ENCODE assay signal across 1 cellular context in the genomic region with DNA sequence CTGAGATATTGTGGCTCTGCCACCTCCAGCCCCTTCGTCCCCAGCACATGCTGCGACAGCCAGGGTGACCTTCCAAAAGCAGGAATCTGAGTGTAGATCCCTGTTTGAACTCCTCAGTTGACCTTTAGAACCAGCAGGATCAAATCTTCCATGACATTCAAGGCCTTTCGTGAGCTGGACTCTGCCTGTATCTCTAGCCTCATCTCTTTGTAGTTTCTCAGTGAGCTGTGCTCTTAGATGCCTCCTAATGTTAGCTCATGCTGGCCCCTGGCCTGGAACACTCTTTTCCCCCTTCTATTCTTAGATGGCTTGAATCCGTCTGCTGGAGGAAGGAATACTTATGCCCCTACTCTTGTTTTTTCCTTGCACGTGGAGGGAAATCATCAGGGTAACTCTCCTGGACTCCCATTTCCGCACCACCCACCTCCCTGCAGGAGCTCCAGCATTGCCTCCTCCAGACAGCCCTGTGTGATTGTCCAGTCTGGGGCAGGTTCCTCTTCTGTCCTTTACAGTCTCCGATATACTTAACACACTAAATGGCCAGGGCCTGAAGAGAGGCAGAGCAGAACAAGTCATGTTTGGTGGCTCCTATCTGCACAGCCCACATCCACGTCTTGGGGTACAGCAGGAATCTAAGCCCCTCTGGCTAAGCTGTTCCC.
A peak's percentile ranks its signal among the peaks of the same experiment; 100 is the strongest.
TF ChIP-seq lines count a peak whose summit lies in the region.

No MANE protein-coding gene starts in this region.

TF ChIP-seq in HepG2, 621 proteins besides CTCF, POLR2A, EP300 and RAD21 (continued from another document):
- TF ChIP-seq, protein P1, sequence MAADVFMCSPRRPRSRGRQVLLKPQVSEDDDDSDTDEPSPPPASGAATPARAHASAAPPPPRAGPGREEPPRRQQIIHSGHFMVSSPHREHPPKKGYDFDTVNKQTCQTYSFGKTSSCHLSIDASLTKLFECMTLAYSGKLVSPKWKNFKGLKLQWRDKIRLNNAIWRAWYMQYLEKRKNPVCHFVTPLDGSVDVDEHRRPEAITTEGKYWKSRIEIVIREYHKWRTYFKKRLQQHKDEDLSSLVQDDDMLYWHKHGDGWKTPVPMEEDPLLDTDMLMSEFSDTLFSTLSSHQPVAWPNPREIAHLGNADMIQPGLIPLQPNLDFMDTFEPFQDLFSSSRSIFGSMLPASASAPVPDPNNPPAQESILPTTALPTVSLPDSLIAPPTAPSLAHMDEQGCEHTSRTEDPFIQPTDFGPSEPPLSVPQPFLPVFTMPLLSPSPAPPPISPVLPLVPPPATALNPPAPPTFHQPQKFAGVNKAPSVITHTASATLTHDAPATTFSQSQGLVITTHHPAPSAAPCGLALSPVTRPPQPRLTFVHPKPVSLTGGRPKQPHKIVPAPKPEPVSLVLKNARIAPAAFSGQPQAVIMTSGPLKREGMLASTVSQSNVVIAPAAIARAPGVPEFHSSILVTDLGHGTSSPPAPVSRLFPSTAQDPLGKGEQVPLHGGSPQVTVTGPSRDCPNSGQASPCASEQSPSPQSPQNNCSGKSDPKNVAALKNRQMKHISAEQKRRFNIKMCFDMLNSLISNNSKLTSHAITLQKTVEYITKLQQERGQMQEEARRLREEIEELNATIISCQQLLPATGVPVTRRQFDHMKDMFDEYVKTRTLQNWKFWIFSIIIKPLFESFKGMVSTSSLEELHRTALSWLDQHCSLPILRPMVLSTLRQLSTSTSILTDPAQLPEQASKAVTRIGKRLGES (CRISPR knock-in tag; IDR thresholded peaks at IDR 0.05; ENCODE audit: borderline replicate concordance): no peak
- TF ChIP-seq ARHGAP35 (CRISPR knock-in tag; IDR thresholded peaks at IDR 0.05; ENCODE audit: borderline replicate concordance): no peak
- no peak for TF ChIP-seq ZKSCAN5 (CRISPR knock-in tag; IDR thresholded peaks at IDR 0.05)
- TF ChIP-seq ZNF282 (IDR thresholded peaks at IDR 0.05; ENCODE audit: partially characterized antibody): no peak
- no peak for TF ChIP-seq MATR3 (CRISPR knock-in tag; IDR thresholded peaks at IDR 0.05)
- TF ChIP-seq ZNF550 (CRISPR knock-in tag; IDR thresholded peaks at IDR 0.05; ENCODE audit: borderline replicate concordance): no peak
- no peak for TF ChIP-seq CCAR2 (optimal IDR thresholded peaks at IDR 0.05; ENCODE audit: low read depth, low read length)
- TF ChIP-seq U2AF2 (IDR thresholded peaks at IDR 0.05; ENCODE audit: low read depth, low read length): no peak
- TF ChIP-seq, protein P2, sequence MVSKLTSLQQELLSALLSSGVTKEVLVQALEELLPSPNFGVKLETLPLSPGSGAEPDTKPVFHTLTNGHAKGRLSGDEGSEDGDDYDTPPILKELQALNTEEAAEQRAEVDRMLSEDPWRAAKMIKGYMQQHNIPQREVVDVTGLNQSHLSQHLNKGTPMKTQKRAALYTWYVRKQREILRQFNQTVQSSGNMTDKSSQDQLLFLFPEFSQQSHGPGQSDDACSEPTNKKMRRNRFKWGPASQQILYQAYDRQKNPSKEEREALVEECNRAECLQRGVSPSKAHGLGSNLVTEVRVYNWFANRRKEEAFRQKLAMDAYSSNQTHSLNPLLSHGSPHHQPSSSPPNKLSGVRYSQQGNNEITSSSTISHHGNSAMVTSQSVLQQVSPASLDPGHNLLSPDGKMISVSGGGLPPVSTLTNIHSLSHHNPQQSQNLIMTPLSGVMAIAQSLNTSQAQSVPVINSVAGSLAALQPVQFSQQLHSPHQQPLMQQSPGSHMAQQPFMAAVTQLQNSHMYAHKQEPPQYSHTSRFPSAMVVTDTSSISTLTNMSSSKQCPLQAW (CRISPR knock-in tag; IDR thresholded peaks at IDR 0.05): no peak
- no peak for TF ChIP-seq RORA (CRISPR knock-in tag; IDR thresholded peaks at IDR 0.05)
- no peak for TF ChIP-seq FOSL2 (CRISPR knock-in tag; IDR thresholded peaks at IDR 0.05)
- TF ChIP-seq, protein P3, sequence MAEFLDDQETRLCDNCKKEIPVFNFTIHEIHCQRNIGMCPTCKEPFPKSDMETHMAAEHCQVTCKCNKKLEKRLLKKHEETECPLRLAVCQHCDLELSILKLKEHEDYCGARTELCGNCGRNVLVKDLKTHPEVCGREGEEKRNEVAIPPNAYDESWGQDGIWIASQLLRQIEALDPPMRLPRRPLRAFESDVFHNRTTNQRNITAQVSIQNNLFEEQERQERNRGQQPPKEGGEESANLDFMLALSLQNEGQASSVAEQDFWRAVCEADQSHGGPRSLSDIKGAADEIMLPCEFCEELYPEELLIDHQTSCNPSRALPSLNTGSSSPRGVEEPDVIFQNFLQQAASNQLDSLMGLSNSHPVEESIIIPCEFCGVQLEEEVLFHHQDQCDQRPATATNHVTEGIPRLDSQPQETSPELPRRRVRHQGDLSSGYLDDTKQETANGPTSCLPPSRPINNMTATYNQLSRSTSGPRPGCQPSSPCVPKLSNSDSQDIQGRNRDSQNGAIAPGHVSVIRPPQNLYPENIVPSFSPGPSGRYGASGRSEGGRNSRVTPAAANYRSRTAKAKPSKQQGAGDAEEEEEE (CRISPR knock-in tag; IDR thresholded peaks at IDR 0.05; ENCODE audit: borderline replicate concordance): no peak
- TF ChIP-seq ONECUT2 (CRISPR knock-in tag; IDR thresholded peaks at IDR 0.05): no peak
- TF ChIP-seq, protein P4, sequence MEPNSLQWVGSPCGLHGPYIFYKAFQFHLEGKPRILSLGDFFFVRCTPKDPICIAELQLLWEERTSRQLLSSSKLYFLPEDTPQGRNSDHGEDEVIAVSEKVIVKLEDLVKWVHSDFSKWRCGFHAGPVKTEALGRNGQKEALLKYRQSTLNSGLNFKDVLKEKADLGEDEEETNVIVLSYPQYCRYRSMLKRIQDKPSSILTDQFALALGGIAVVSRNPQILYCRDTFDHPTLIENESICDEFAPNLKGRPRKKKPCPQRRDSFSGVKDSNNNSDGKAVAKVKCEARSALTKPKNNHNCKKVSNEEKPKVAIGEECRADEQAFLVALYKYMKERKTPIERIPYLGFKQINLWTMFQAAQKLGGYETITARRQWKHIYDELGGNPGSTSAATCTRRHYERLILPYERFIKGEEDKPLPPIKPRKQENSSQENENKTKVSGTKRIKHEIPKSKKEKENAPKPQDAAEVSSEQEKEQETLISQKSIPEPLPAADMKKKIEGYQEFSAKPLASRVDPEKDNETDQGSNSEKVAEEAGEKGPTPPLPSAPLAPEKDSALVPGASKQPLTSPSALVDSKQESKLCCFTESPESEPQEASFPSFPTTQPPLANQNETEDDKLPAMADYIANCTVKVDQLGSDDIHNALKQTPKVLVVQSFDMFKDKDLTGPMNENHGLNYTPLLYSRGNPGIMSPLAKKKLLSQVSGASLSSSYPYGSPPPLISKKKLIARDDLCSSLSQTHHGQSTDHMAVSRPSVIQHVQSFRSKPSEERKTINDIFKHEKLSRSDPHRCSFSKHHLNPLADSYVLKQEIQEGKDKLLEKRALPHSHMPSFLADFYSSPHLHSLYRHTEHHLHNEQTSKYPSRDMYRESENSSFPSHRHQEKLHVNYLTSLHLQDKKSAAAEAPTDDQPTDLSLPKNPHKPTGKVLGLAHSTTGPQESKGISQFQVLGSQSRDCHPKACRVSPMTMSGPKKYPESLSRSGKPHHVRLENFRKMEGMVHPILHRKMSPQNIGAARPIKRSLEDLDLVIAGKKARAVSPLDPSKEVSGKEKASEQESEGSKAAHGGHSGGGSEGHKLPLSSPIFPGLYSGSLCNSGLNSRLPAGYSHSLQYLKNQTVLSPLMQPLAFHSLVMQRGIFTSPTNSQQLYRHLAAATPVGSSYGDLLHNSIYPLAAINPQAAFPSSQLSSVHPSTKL (CRISPR knock-in tag; IDR thresholded peaks at IDR 0.05): 0 out of 2 replicates have a peak, but pooled peaks have one; percentile 28
- no peak for TF ChIP-seq ZNF296 (CRISPR knock-in tag; conservative IDR thresholded peaks at IDR 0.05)
- no peak for TF ChIP-seq ZNF326 (CRISPR knock-in tag; IDR thresholded peaks at IDR 0.05; ENCODE audit: borderline replicate concordance)
- no peak for TF ChIP-seq ZNF83 (CRISPR knock-in tag; IDR thresholded peaks at IDR 0.05; ENCODE audit: borderline replicate concordance)
- TF ChIP-seq, protein P5, sequence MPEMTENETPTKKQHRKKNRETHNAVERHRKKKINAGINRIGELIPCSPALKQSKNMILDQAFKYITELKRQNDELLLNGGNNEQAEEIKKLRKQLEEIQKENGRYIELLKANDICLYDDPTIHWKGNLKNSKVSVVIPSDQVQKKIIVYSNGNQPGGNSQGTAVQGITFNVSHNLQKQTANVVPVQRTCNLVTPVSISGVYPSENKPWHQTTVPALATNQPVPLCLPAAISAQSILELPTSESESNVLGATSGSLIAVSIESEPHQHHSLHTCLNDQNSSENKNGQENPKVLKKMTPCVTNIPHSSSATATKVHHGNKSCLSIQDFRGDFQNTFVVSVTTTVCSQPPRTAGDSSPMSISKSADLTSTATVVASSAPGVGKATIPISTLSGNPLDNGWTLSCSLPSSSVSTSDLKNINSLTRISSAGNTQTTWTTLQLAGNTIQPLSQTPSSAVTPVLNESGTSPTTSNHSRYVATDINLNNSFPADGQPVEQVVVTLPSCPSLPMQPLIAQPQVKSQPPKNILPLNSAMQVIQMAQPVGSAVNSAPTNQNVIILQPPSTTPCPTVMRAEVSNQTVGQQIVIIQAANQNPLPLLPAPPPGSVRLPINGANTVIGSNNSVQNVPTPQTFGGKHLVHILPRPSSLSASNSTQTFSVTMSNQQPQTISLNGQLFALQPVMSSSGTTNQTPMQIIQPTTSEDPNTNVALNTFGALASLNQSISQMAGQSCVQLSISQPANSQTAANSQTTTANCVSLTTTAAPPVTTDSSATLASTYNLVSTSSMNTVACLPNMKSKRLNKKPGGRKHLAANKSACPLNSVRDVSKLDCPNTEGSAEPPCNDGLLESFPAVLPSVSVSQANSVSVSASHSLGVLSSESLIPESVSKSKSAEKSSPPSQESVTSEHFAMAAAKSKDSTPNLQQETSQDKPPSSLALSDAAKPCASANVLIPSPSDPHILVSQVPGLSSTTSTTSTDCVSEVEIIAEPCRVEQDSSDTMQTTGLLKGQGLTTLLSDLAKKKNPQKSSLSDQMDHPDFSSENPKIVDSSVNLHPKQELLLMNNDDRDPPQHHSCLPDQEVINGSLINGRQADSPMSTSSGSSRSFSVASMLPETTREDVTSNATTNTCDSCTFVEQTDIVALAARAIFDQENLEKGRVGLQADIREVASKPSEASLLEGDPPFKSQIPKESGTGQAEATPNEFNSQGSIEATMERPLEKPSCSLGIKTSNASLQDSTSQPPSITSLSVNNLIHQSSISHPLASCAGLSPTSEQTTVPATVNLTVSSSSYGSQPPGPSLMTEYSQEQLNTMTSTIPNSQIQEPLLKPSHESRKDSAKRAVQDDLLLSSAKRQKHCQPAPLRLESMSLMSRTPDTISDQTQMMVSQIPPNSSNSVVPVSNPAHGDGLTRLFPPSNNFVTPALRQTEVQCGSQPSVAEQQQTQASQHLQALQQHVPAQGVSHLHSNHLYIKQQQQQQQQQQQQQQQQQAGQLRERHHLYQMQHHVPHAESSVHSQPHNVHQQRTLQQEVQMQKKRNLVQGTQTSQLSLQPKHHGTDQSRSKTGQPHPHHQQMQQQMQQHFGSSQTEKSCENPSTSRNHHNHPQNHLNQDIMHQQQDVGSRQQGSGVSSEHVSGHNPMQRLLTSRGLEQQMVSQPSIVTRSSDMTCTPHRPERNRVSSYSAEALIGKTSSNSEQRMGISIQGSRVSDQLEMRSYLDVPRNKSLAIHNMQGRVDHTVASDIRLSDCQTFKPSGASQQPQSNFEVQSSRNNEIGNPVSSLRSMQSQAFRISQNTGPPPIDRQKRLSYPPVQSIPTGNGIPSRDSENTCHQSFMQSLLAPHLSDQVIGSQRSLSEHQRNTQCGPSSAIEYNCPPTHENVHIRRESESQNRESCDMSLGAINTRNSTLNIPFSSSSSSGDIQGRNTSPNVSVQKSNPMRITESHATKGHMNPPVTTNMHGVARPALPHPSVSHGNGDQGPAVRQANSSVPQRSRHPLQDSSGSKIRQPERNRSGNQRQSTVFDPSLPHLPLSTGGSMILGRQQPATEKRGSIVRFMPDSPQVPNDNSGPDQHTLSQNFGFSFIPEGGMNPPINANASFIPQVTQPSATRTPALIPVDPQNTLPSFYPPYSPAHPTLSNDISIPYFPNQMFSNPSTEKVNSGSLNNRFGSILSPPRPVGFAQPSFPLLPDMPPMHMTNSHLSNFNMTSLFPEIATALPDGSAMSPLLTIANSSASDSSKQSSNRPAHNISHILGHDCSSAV (CRISPR knock-in tag; IDR thresholded peaks at IDR 0.05; ENCODE audit: borderline replicate concordance): no peak
- TF ChIP-seq ZFX (CRISPR knock-in tag; IDR thresholded peaks at IDR 0.05; ENCODE audit: low read depth): no peak; the same call in 1 of the 2 replicates
- no peak for TF ChIP-seq HDAC6 (IDR thresholded peaks at IDR 0.05; ENCODE audit: low read depth, low read length)
